1 cellular context compared by ENCODE assay signal in genomic region chr4:86443495-86443894, GRCh38.
TF ChIP-seq lines count a peak whose summit lies in the region.

No MANE protein-coding gene starts in this region.

TF ChIP-seq in H1, 55 proteins besides CTCF, POLR2A, EP300 and RAD21:
- TF ChIP-seq BCL11A (IDR thresholded peaks at IDR 0.05; ENCODE audit: low read depth in 2 of 2, low read length in 2 of 2) (no peak), ASH2L (IDR thresholded peaks at IDR 0.05; ENCODE audit: low read length) (no peak), NRF1 (IDR thresholded peaks at IDR 0.05; ENCODE audit: low read depth, low read length) (no peak), RBBP5 (IDR thresholded peaks at IDR 0.05; ENCODE audit: borderline replicate concordance, low read depth, low read length) (no peak), EZH2 (IDR thresholded peaks at IDR 0.05; ENCODE audit: low read depth, low read length, severe bottlenecking) (no peak), BACH1 (IDR thresholded peaks at IDR 0.05; ENCODE audit: low read length) (no peak)
